In genomic region chr9:13448482-13448881, GRCh38 we compare ENCODE assay signal across 30 cellular contexts.
"Had no signal": no experiment of that assay in that cellular context is flagged by ENCODE, and none has a peak within 500 bp of the region (broad histone marks: within the 10 kb centered on the region; RNA-seq: fewer than 3 reads in every experiment).

No MANE protein-coding gene starts in this region.

- H3K36me3 ChIP-seq: breast epithelium, cardiac muscle cell, esophagus muscularis mucosa, gastrocnemius medialis had no signal

- H3K27me3 Mint-ChIP-seq: activated CD4-positive, alpha-beta memory T cell treated with anti-CD3 and anti-CD28 coated beads for 36 hours; activated CD4-positive, alpha-beta T cell treated with anti-CD3 and anti-CD28 coated beads for 36 hours; activated CD4-positive, alpha-beta T cell treated with anti-CD3 and anti-CD28 coated beads, Interleukin-2, amount 10 ng/mL, durations not matched to agents 24 days and 14 days; activated CD8-positive, alpha-beta memory T cell treated with anti-CD3 and anti-CD28 coated beads, Interleukin-2, amount 10 ng/mL, durations not matched to agents 7 days and 5 days; activated naive CD4-positive, alpha-beta T cell treated with anti-CD3 and anti-CD28 coated beads, Interleukin-2, amount 10 ng/mL, durations not matched to agents 7 days and 5 days; activated naive CD8-positive, alpha-beta T cell; central memory CD8-positive, alpha-beta T cell; dendritic cell treated with granulocyte-macrophage colony-stimulating factor and Interleukin-4, amounts not matched to agents 40 ng/mL and 50 ng/mL, for 4 days had no signal

- H3K4me3 ChIP-seq: breast epithelium, cardiac muscle cell, coronary artery, dorsolateral prefrontal cortex, esophagus muscularis mucosa had no signal

- ATAC-seq: activated CD4-positive, alpha-beta T cell treated with anti-CD3 and anti-CD28 coated beads for 36 hours; activated CD8-positive, alpha-beta memory T cell treated with anti-CD3 and anti-CD28 coated beads, Interleukin-2, amount 10 ng/mL, durations not matched to agents 7 days and 5 days; activated CD8-positive, alpha-beta T cell treated with anti-CD3 and anti-CD28 coated beads, Interleukin-2, amount 10 ng/mL, durations not matched to agents 7 days and 5 days; foreskin keratinocyte; gastrocnemius medialis had no signal

- H3K27ac Mint-ChIP-seq: activated CD4-positive, alpha-beta memory T cell treated with anti-CD3 and anti-CD28 coated beads for 36 hours; activated CD4-positive, alpha-beta T cell treated with anti-CD3 and anti-CD28 coated beads for 36 hours; activated CD4-positive, alpha-beta T cell treated with anti-CD3 and anti-CD28 coated beads, Interleukin-2, amount 10 ng/mL, durations not matched to agents 24 days and 14 days; activated CD8-positive, alpha-beta memory T cell treated with anti-CD3 and anti-CD28 coated beads, Interleukin-2, amount 10 ng/mL, durations not matched to agents 7 days and 5 days; activated CD8-positive, alpha-beta T cell treated with anti-CD3 and anti-CD28 coated beads, Interleukin-2, amount 10 ng/mL, durations not matched to agents 7 days and 5 days; activated naive CD4-positive, alpha-beta T cell treated with anti-CD3 and anti-CD28 coated beads, Interleukin-2, amount 10 ng/mL, durations not matched to agents 7 days and 5 days; activated naive CD8-positive, alpha-beta T cell; activated T-helper 1 cell treated with anti-CD3 and anti-CD28 coated beads, Interleukin-12 subunit alpha, Interleukin-12 subunit beta, Interleukin-2, Interleukin-4 antibody, amounts not matched to agents 30 ng/mL and 10 ng/mL and 1 ng/mL, durations not matched to agents 14 hours and 24 hours and 36 hours; dendritic cell treated with granulocyte-macrophage colony-stimulating factor and Interleukin-4, amounts not matched to agents 40 ng/mL and 50 ng/mL, for 4 days; endodermal cell had no signal

- H3K9me3 Mint-ChIP-seq: activated CD4-positive, alpha-beta memory T cell treated with anti-CD3 and anti-CD28 coated beads for 36 hours; activated CD4-positive, alpha-beta T cell treated with anti-CD3 and anti-CD28 coated beads, Interleukin-2, amount 10 ng/mL, durations not matched to agents 24 days and 14 days; activated naive CD4-positive, alpha-beta T cell treated with anti-CD3 and anti-CD28 coated beads, Interleukin-2, amount 10 ng/mL, durations not matched to agents 7 days and 5 days; activated T-helper 1 cell treated with anti-CD3 and anti-CD28 coated beads, Interleukin-12 subunit alpha, Interleukin-12 subunit beta, Interleukin-2, Interleukin-4 antibody, amounts not matched to agents 30 ng/mL and 10 ng/mL and 1 ng/mL, durations not matched to agents 14 hours and 24 hours and 36 hours; dendritic cell treated with granulocyte-macrophage colony-stimulating factor and Interleukin-4, amounts not matched to agents 40 ng/mL and 50 ng/mL, for 4 days; endodermal cell had no signal

- H3K27me3 ChIP-seq: breast epithelium, cardiac muscle cell, esophagus muscularis mucosa, foreskin keratinocyte, gastrocnemius medialis had no signal

- H3K9me3 ChIP-seq: breast epithelium, esophagus muscularis mucosa, gastrocnemius medialis had no signal

- DNase-seq: activated CD4-positive, alpha-beta memory T cell treated with anti-CD3 and anti-CD28 coated beads for 36 hours; activated CD4-positive, alpha-beta T cell treated with anti-CD3 and anti-CD28 coated beads for 36 hours; activated CD4-positive, alpha-beta T cell treated with anti-CD3 and anti-CD28 coated beads, Interleukin-2, amount 10 ng/mL, durations not matched to agents 24 days and 14 days; activated CD4-positive, CD25-positive, alpha-beta regulatory T cell; activated CD4-positive, CD25-positive, alpha-beta regulatory T cell treated with anti-CD3 and anti-CD28 coated beads, Interleukin-2, amount 50 U/mL, for 72 hours; activated CD8-positive, alpha-beta memory T cell treated with anti-CD3 and anti-CD28 coated beads, Interleukin-2, amount 10 ng/mL, durations not matched to agents 7 days and 5 days; activated CD8-positive, alpha-beta memory T cell treated with anti-CD3 and anti-CD28 coated beads, Interleukin-2, amount 50 U/mL, for 4 hours; activated CD8-positive, alpha-beta T cell treated with anti-CD3 and anti-CD28 coated beads, Interleukin-2, amount 10 ng/mL, durations not matched to agents 7 days and 5 days; activated gamma-delta T cell; activated naive CD4-positive, alpha-beta T cell; activated naive CD4-positive, alpha-beta T cell treated with anti-CD3 and anti-CD28 coated beads, Interleukin-2, amount 10 ng/mL, durations not matched to agents 7 days and 5 days; activated T-cell treated with anti-CD3 and anti-CD28 coated beads, Interleukin-2, amount 50 U/mL, for 1 hour; activated T-cell treated with anti-CD3 and anti-CD28 coated beads, Interleukin-2, amount 50 U/mL, for 48 hours; amniotic stem cell; anterior cingulate cortex; dorsolateral prefrontal cortex; effector memory CD4-positive, alpha-beta T cell; endodermal cell; foreskin keratinocyte; gastrocnemius medialis; glutamatergic neuron; T-helper 2 cell had no signal

- H3K27ac ChIP-seq: cardiac muscle cell, coronary artery, foreskin keratinocyte had no signal

- H3K4me3 Mint-ChIP-seq: activated CD4-positive, alpha-beta memory T cell treated with anti-CD3 and anti-CD28 coated beads for 36 hours; activated CD4-positive, alpha-beta T cell treated with anti-CD3 and anti-CD28 coated beads for 36 hours; activated CD4-positive, alpha-beta T cell treated with anti-CD3 and anti-CD28 coated beads, Interleukin-2, amount 10 ng/mL, durations not matched to agents 24 days and 14 days; activated CD8-positive, alpha-beta memory T cell treated with anti-CD3 and anti-CD28 coated beads, Interleukin-2, amount 10 ng/mL, durations not matched to agents 7 days and 5 days; activated CD8-positive, alpha-beta T cell treated with anti-CD3 and anti-CD28 coated beads, Interleukin-2, amount 10 ng/mL, durations not matched to agents 7 days and 5 days; activated naive CD4-positive, alpha-beta T cell treated with anti-CD3 and anti-CD28 coated beads, Interleukin-2, amount 10 ng/mL, durations not matched to agents 7 days and 5 days; activated naive CD8-positive, alpha-beta T cell; activated T-helper 1 cell treated with anti-CD3 and anti-CD28 coated beads, Interleukin-12 subunit alpha, Interleukin-12 subunit beta, Interleukin-2, Interleukin-4 antibody, amounts not matched to agents 30 ng/mL and 10 ng/mL and 1 ng/mL, durations not matched to agents 14 hours and 24 hours and 36 hours; central memory CD8-positive, alpha-beta T cell; dendritic cell treated with granulocyte-macrophage colony-stimulating factor and Interleukin-4, amounts not matched to agents 40 ng/mL and 50 ng/mL, for 4 days; endodermal cell had no signal

- H3K36me3 Mint-ChIP-seq: activated CD4-positive, alpha-beta memory T cell treated with anti-CD3 and anti-CD28 coated beads for 36 hours; activated CD8-positive, alpha-beta memory T cell treated with anti-CD3 and anti-CD28 coated beads, Interleukin-2, amount 10 ng/mL, durations not matched to agents 7 days and 5 days; activated naive CD4-positive, alpha-beta T cell treated with anti-CD3 and anti-CD28 coated beads, Interleukin-2, amount 10 ng/mL, durations not matched to agents 7 days and 5 days; activated naive CD8-positive, alpha-beta T cell had no signal

- H3K4me1 Mint-ChIP-seq: activated CD4-positive, alpha-beta T cell treated with anti-CD3 and anti-CD28 coated beads for 36 hours; activated CD4-positive, alpha-beta T cell treated with anti-CD3 and anti-CD28 coated beads, Interleukin-2, amount 10 ng/mL, durations not matched to agents 24 days and 14 days; activated CD8-positive, alpha-beta memory T cell treated with anti-CD3 and anti-CD28 coated beads, Interleukin-2, amount 10 ng/mL, durations not matched to agents 7 days and 5 days; activated naive CD4-positive, alpha-beta T cell treated with anti-CD3 and anti-CD28 coated beads, Interleukin-2, amount 10 ng/mL, durations not matched to agents 7 days and 5 days; central memory CD8-positive, alpha-beta T cell had no signal

- H3K4me1 ChIP-seq: breast epithelium, foreskin keratinocyte had no signal
